In genomic region chr12:121673013-121673441, GRCh38 we compare ENCODE assay signal across 8 cellular contexts. TPM values are rescaled to one million over a fixed set of nuclear protein-coding genes. Genes with fewer than 3 reads are reported as not detected.
DNase-seq lines count a peak whose midpoint lies in the region; ATAC-seq and TF ChIP-seq lines count a peak whose summit lies in the region.

No MANE protein-coding gene starts in this region.

- H3K9me3 Mint-ChIP-seq in activated naive CD4-positive, alpha-beta T cell treated with anti-CD3 and anti-CD28 coated beads for 36 hours, result no peaks in the 10 kb centered on the region
- H3K9me3 Mint-ChIP-seq in T-helper 2 cell treated with Interferon-gamma antibody and Interleukin-4, amounts not matched to agents 5 μg/mL and 100 μg/mL, for 36 hours, result no peaks in the 10 kb centered on the region
- no peaks in the 10 kb centered on the region for H3K9me3 Mint-ChIP-seq in stimulated activated memory B cell treated with anti-CD40 and anti-IgM and Interleukin-4, amounts not matched to agents 10 μg/mL and 1 μg/mL and 100 μg/mL, for 72 hours

- H3K4me3 ChIP-seq in hepatocyte, result peak overlapping the region; percentile 2

- H3K27me3 ChIP-seq in hepatocyte, result no peaks in the 10 kb centered on the region

- no peaks in the 10 kb centered on the region for H3K36me3 ChIP-seq in hepatocyte (replicated peaks; ENCODE audit: insufficient read depth, low read depth)

- no peaks in the 10 kb centered on the region for H3K4me1 ChIP-seq in hepatocyte (ENCODE audit: insufficient read depth)

- H4K20me1 ChIP-seq in hepatocyte (ENCODE audit: insufficient read depth, poor library complexity, severe bottlenecking), result no peaks in the 10 kb centered on the region

- H2AFZ ChIP-seq in hepatocyte, result peak overlapping the region; percentile 78

- no peak for ATAC-seq in stimulated activated memory B cell treated with anti-CD40 and anti-IgM and Interleukin-4, amounts not matched to agents 10 μg/mL and 1 μg/mL and 100 μg/mL, for 72 hours
- no peak for ATAC-seq in GM19467 (IDR thresholded peaks at IDR 0.05; ENCODE audit: unreplicated experiment)

- H3K4me3 Mint-ChIP-seq in activated naive CD4-positive, alpha-beta T cell treated with anti-CD3 and anti-CD28 coated beads for 36 hours, result peak overlapping the region; percentile 87
- H3K4me3 Mint-ChIP-seq in T-helper 2 cell treated with Interferon-gamma antibody and Interleukin-4, amounts not matched to agents 5 μg/mL and 100 μg/mL, for 36 hours, result peak overlapping the region; percentile 90
- peak overlapping the region; percentile 86 for H3K4me3 Mint-ChIP-seq in stimulated activated memory B cell treated with anti-CD40 and anti-IgM and Interleukin-4, amounts not matched to agents 10 μg/mL and 1 μg/mL and 100 μg/mL, for 72 hours

- WGBS in hepatocyte (ENCODE audit: low lambda C conversion rate, missing lambda C conversion rate), result 73% methylated on average over 11 of the region's 12 CpGs

- no peaks in the 10 kb centered on the region for H3K27me3 Mint-ChIP-seq in activated naive CD4-positive, alpha-beta T cell treated with anti-CD3 and anti-CD28 coated beads for 36 hours (ENCODE audit: low read depth)
- no peaks in the 10 kb centered on the region for H3K27me3 Mint-ChIP-seq in T-helper 2 cell treated with Interferon-gamma antibody and Interleukin-4, amounts not matched to agents 5 μg/mL and 100 μg/mL, for 36 hours (ENCODE audit: low read depth)
- H3K27me3 Mint-ChIP-seq in stimulated activated memory B cell treated with anti-CD40 and anti-IgM and Interleukin-4, amounts not matched to agents 10 μg/mL and 1 μg/mL and 100 μg/mL, for 72 hours, result no peaks in the 10 kb centered on the region

- H3K9me3 ChIP-seq in hepatocyte (ENCODE audit: low read depth), result no peaks in the 10 kb centered on the region

- intact Hi-C loops in activated naive CD4-positive, alpha-beta T cell treated with anti-CD3 and anti-CD28 coated beads for 36 hours (cut with micrococcal nuclease), result loop anchor here (2.0 to 5.0 kb wide), 2 partner anchors 91 to 272 kb away; partner anchors contain the start of genes KDM2B and RNF34

- CTCF ChIA-PET in activated naive CD4-positive, alpha-beta T cell treated with anti-CD3 and anti-CD28 coated beads for 36 hours (lab: Charles Lee), result interaction anchor here (1.4 to 1.8 kb wide), 2 partner anchors 9 to 173 kb away, joined by 3 to 12 read pairs; no protein-coding TSS in a partner anchor

- H3K9me2 ChIP-seq in hepatocyte (replicated peaks; ENCODE audit: insufficient read depth), result no peaks in the 10 kb centered on the region

- no peaks in the 10 kb centered on the region for H3K36me3 Mint-ChIP-seq in activated naive CD4-positive, alpha-beta T cell treated with anti-CD3 and anti-CD28 coated beads for 36 hours (ENCODE audit: low read depth)
- no peaks in the 10 kb centered on the region for H3K36me3 Mint-ChIP-seq in T-helper 2 cell treated with Interferon-gamma antibody and Interleukin-4, amounts not matched to agents 5 μg/mL and 100 μg/mL, for 36 hours (ENCODE audit: low read depth)
- peaks cover 7% of the 10 kb centered on the region for H3K36me3 Mint-ChIP-seq in stimulated activated memory B cell treated with anti-CD40 and anti-IgM and Interleukin-4, amounts not matched to agents 10 μg/mL and 1 μg/mL and 100 μg/mL, for 72 hours

- no peak for DNase-seq in activated naive CD4-positive, alpha-beta T cell treated with anti-CD3 and anti-CD28 coated beads for 36 hours
- no peak for DNase-seq in activated naive CD4-positive, alpha-beta T cell treated with Interleukin-2 at 50 U/mL for 16 hours
- DNase-seq in T-helper 2 cell treated with Interferon-gamma antibody and Interleukin-4, amounts not matched to agents 5 μg/mL and 100 μg/mL, for 36 hours (ENCODE audit: low spot score), result no peak
- DNase-seq in hepatocyte (ENCODE audit: low spot score) (peak; percentile 29), UCSD-AML1 (lab: John Stamatoyannopoulos, UW; ENCODE audit: unreplicated experiment) (no peak)
- no peak for DNase-seq in stimulated activated CD4-positive, alpha-beta T cell treated with anti-CD3 and anti-CD28 coated beads, Interleukin-2, amount 100 ng/mL, for 48 hours

- no peaks in the 10 kb centered on the region for H3K79me2 ChIP-seq in hepatocyte

- peak overlapping the region; percentile 82 for H3K4me2 ChIP-seq in hepatocyte

- TF ChIP-seq CTCF in hepatocyte (IDR thresholded peaks at IDR 0.05; ENCODE audit: poor library complexity), result no peak

- peak overlapping the region; percentile 17 for H3K27ac ChIP-seq in hepatocyte

- H3K27ac Mint-ChIP-seq in activated naive CD4-positive, alpha-beta T cell treated with anti-CD3 and anti-CD28 coated beads for 36 hours, result peak overlapping the region; percentile 99
- peak overlapping the region; percentile 98 for H3K27ac Mint-ChIP-seq in T-helper 2 cell treated with Interferon-gamma antibody and Interleukin-4, amounts not matched to agents 5 μg/mL and 100 μg/mL, for 36 hours
- peak overlapping the region; percentile 90 for H3K27ac Mint-ChIP-seq in stimulated activated memory B cell treated with anti-CD40 and anti-IgM and Interleukin-4, amounts not matched to agents 10 μg/mL and 1 μg/mL and 100 μg/mL, for 72 hours

- peaks cover 33% of the 10 kb centered on the region for H3K4me1 Mint-ChIP-seq in activated naive CD4-positive, alpha-beta T cell treated with anti-CD3 and anti-CD28 coated beads for 36 hours (ENCODE audit: low read depth)
- H3K4me1 Mint-ChIP-seq in T-helper 2 cell treated with Interferon-gamma antibody and Interleukin-4, amounts not matched to agents 5 μg/mL and 100 μg/mL, for 36 hours (ENCODE audit: low read depth), result peaks cover 22% of the 10 kb centered on the region
- H3K4me1 Mint-ChIP-seq in stimulated activated memory B cell treated with anti-CD40 and anti-IgM and Interleukin-4, amounts not matched to agents 10 μg/mL and 1 μg/mL and 100 μg/mL, for 72 hours, result peaks cover 30% of the 10 kb centered on the region

RNA-seq across cellular contexts. Expression of gene MORN3, which starts 3.6 kb away (rescaled TPM):
- 1 to 10 TPM; 2.6 to 2.9 TPM for total RNA-seq in activated naive CD4-positive, alpha-beta T cell treated with anti-CD3 and anti-CD28 coated beads for 36 hours
- total RNA-seq in hepatocyte, result 0.27 and 0.68 TPM in 2 replicates
- polyA plus RNA-seq in hepatocyte, result 0.10 and 1.3 TPM in 2 replicates

RNA-seq across cellular contexts. Expression of gene TMEM120B, which starts 39.5 kb away (rescaled TPM):
- 1 to 10 TPM; 5.5 to 6.3 TPM for total RNA-seq in activated naive CD4-positive, alpha-beta T cell treated with anti-CD3 and anti-CD28 coated beads for 36 hours
- 4.7 and 9.5 TPM in 2 replicates for total RNA-seq in hepatocyte
- polyA plus RNA-seq in hepatocyte, result 5.5 and 11.5 TPM in 2 replicates

RNA-seq across cellular contexts. Expression of gene ORAI1, which starts 46.7 kb away (rescaled TPM):
- total RNA-seq in activated naive CD4-positive, alpha-beta T cell treated with anti-CD3 and anti-CD28 coated beads for 36 hours, result 10 to 100 TPM; 21.1 to 21.8 TPM
- total RNA-seq in hepatocyte, result 15.0 and 16.2 TPM in 2 replicates
- polyA plus RNA-seq in hepatocyte, result 30.9 and 39.1 TPM in 2 replicates
